Comparison of ENCODE assay signal across 7 cellular contexts in genomic region chr17:40572245-40572975, GRCh38. TPM values are rescaled to one million over a fixed set of nuclear protein-coding genes. Genes with fewer than 3 reads are reported as not detected.
A peak's percentile ranks its signal among the peaks of the same experiment; 100 is the strongest.
DNase-seq lines count a peak whose midpoint lies in the region; ATAC-seq and FAIRE-seq lines count a peak whose summit lies in the region.
"Not testable (repeated sequence)": the region's sequence is repeated elsewhere in the genome, so short reads cannot be mapped to it uniquely, and the experiment has no call there.
"Had no signal": no experiment of that assay in that cellular context is flagged by ENCODE, and none has a peak within 500 bp of the region (broad histone marks: within the 10 kb centered on the region; RNA-seq: fewer than 3 reads in every experiment).

No MANE protein-coding gene starts in this region.

- FAIRE-seq in GM18507 (lab: Jason Lieb, UNC) = peak; percentile 44

- peak overlapping the region; percentile 4 to 68 (median 44); a peak in 17 of 22 replicates for H3K4me2 ChIP-seq in BLaER1 treated with 17β-estradiol and CSF1 and Interleukin-3, amounts not matched to agents 10 nM and 100 nM

- peaks cover 56% of the 10 kb centered on the region for H3K36me3 Mint-ChIP-seq in activated naive CD8-positive, alpha-beta T cell treated with anti-CD3 and anti-CD28 coated beads for 36 hours
- peaks cover 7 to 23% of the 10 kb centered on the region in 2 donors for H3K36me3 Mint-ChIP-seq in naive B cell

- not testable (repeated sequence) for H3K27me3 ChIP-seq in BLaER1 treated with 17β-estradiol and CSF1 and Interleukin-3, amounts not matched to agents 10 nM and 100 nM

- not testable (repeated sequence) for DNase-seq in GM18507 (ENCODE audit: extremely low spot score, insufficient read length, low read depth); activated naive CD8-positive, alpha-beta T cell treated with anti-CD3 and anti-CD28 coated beads for 36 hours; naive B cell
- DNase-seq in MV-4-11 (lab: John Stamatoyannopoulos, UW) (peak; percentile 62), SIG-M5 treated with dmso at 0.1 percent for 504 hours (lab: John Stamatoyannopoulos, UW; ENCODE audit: unreplicated experiment) (peak; percentile 20)

- not testable (repeated sequence) for H3K27ac ChIP-seq in BLaER1 treated with 17β-estradiol and CSF1 and Interleukin-3, amounts not matched to agents 10 nM and 100 nM

- H3K4me3 Mint-ChIP-seq in activated naive CD8-positive, alpha-beta T cell treated with anti-CD3 and anti-CD28 coated beads for 36 hours = not testable (repeated sequence)
- H3K4me3 Mint-ChIP-seq in naive B cell = peak overlapping the region in 3 of 8 donors; percentile 4 to 37 (median 10)

- not testable (repeated sequence) for ATAC-seq in naive B cell (ENCODE audit: low read depth in 2 of 2)

- H3K4me3 ChIP-seq in BLaER1 treated with 17β-estradiol and CSF1 and Interleukin-3, amounts not matched to agents 10 nM and 100 nM = not testable (repeated sequence)

- H3K4me1 Mint-ChIP-seq in activated naive CD8-positive, alpha-beta T cell treated with anti-CD3 and anti-CD28 coated beads for 36 hours = peaks cover 52% of the 10 kb centered on the region
- peaks cover 36 to 51% (median 37%) of the 10 kb centered on the region in 3 donors for H3K4me1 Mint-ChIP-seq in naive B cell

- H3K9ac ChIP-seq in BLaER1 treated with 17β-estradiol and CSF1 and Interleukin-3, amounts not matched to agents 10 nM and 100 nM = not testable (repeated sequence)

- peaks cover 52% of the 10 kb centered on the region for H3K9me3 Mint-ChIP-seq in activated naive CD8-positive, alpha-beta T cell treated with anti-CD3 and anti-CD28 coated beads for 36 hours
- peaks cover 4 to 42% (median 29%) of the 10 kb centered on the region in 7 donors for H3K9me3 Mint-ChIP-seq in naive B cell

- not testable (repeated sequence) for H4K20me1 ChIP-seq in BLaER1 treated with 17β-estradiol and CSF1 and Interleukin-3, amounts not matched to agents 10 nM and 100 nM

- peaks cover 38 to 76% (median 61%) of the 10 kb centered on the region in 11 experiments for H3K9me3 ChIP-seq in BLaER1 treated with 17β-estradiol and CSF1 and Interleukin-3, amounts not matched to agents 10 nM and 100 nM (replicated peaks in 1 of 11)

- H3K36me3 ChIP-seq in BLaER1 treated with 17β-estradiol and CSF1 and Interleukin-3, amounts not matched to agents 10 nM and 100 nM = not testable (repeated sequence)

- not testable (repeated sequence) for H3K27me3 Mint-ChIP-seq in activated naive CD8-positive, alpha-beta T cell treated with anti-CD3 and anti-CD28 coated beads for 36 hours; naive B cell

- peak overlapping the region; percentile 8 for H3K27ac Mint-ChIP-seq in activated naive CD8-positive, alpha-beta T cell treated with anti-CD3 and anti-CD28 coated beads for 36 hours
- H3K27ac Mint-ChIP-seq in naive B cell = peak overlapping the region in 4 of 6 donors; percentile 6 to 84 (median 62)

- peaks cover 10 to 22% (median 15%) of the 10 kb centered on the region in 10 experiments for H3K4me1 ChIP-seq in BLaER1 treated with 17β-estradiol and CSF1 and Interleukin-3, amounts not matched to agents 10 nM and 100 nM

RNA-seq across cellular contexts. Expression of gene CCR7, which starts 7.1 kb away (rescaled TPM):
- total RNA-seq in activated naive CD8-positive, alpha-beta T cell treated with anti-CD3 and anti-CD28 coated beads for 36 hours = 100 to 1,000 TPM; 260 to 274 TPM
- polyA plus RNA-seq in naive B cell (ENCODE audit: low read depth in 6 of 6) = 100 to 1,000 TPM; 442 to 802 (median 622) TPM
- total RNA-seq: HT-29 had no signal
